In the genomic region with DNA sequence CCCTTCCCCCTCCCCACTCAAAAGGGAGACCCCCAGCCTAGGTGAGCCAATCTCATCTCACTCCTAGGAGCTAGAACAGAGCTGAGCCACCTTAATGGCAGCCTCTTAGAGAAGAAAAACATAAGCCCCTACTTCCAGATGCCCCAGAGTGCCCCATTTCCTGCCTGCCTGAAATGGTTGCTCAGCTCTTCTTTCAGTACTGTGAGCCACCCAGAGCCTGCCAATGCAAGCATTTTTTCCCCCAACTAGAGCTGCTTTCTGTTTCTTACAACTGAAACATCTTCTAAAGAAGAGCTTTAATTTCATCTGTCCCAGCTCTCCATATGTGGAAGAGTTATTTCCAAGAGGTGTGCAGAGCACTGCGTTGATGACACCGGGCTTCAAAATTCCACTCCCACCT, we compare ENCODE assay signal across 36 cellular contexts.
"Had no signal": no experiment of that assay in that cellular context is flagged by ENCODE, and none has a peak within 500 bp of the region (broad histone marks: within the 10 kb centered on the region; RNA-seq: fewer than 3 reads in every experiment).

No MANE protein-coding gene starts in this region.

- H3K27ac ChIP-seq: Peyer's patch, VCaP had no signal

- H3K4me3 ChIP-seq: Peyer's patch had no signal

- H3K4me3 Mint-ChIP-seq: activated B cell treated with CpG ODN at 0.5 μM for 24 hours; activated CD4-positive, alpha-beta memory T cell treated with anti-CD3 and anti-CD28 coated beads, Interleukin-2, amount 10 ng/mL, durations not matched to agents 7 days and 5 days; activated CD8-positive, alpha-beta memory T cell treated with anti-CD3 and anti-CD28 coated beads, Interleukin-2, amount 10 ng/mL, durations not matched to agents 7 days and 5 days; activated naive CD4-positive, alpha-beta T cell treated with anti-CD3 and anti-CD28 coated beads, Interleukin-2, amount 10 ng/mL, durations not matched to agents 7 days and 5 days; activated naive CD8-positive, alpha-beta T cell; activated naive CD8-positive, alpha-beta T cell treated with anti-CD3 and anti-CD28 coated beads, Interleukin-2, amount 50 U/mL, for 24 hours; brain had no signal

- DNase-seq: activated B cell treated with CpG ODN at 0.5 μM for 24 hours; activated CD4-positive, alpha-beta memory T cell treated with anti-CD3 and anti-CD28 coated beads, Interleukin-2, amount 10 ng/mL, durations not matched to agents 7 days and 5 days; activated CD4-positive, alpha-beta T cell treated with anti-CD3 and anti-CD28 coated beads for 48 hours; activated CD4-positive, CD25-positive, alpha-beta regulatory T cell treated with anti-CD3 and anti-CD28 coated beads, Interleukin-2, amount 50 U/mL, for 72 hours; activated CD8-positive, alpha-beta memory T cell treated with anti-CD3 and anti-CD28 coated beads for 24 hours; activated CD8-positive, alpha-beta memory T cell treated with anti-CD3 and anti-CD28 coated beads, Interleukin-2, amount 10 ng/mL, durations not matched to agents 7 days and 5 days; activated CD8-positive, alpha-beta memory T cell treated with anti-CD3 and anti-CD28 coated beads, Interleukin-2, amount 50 U/mL, for 48 hours; activated effector memory CD4-positive, alpha-beta T cell treated with Interleukin-2 at 50 U/mL for 16 hours; activated naive CD4-positive, alpha-beta T cell treated with anti-CD3 and anti-CD28 coated beads, Interleukin-2, amount 10 ng/mL, durations not matched to agents 7 days and 5 days; activated naive CD8-positive, alpha-beta T cell treated with anti-CD3 and anti-CD28 coated beads, Interleukin-2, amount 50 U/mL, for 24 hours; activated T-cell treated with anti-CD3 and anti-CD28 coated beads, Interleukin-2, amount 50 U/mL, for 48 hours; anterior cingulate cortex; caudate nucleus; cerebellar nuclear complex; KG1; NCI-H1105; NCI-H1417 treated with DMSO at 0.1 percent for 48 hours; NCI-H187 treated with DMSO at 0.1 percent for 48 hours; NCI-H2081; NCI-H2171 treated with DMSO at 0.1 percent for 48 hours; NCI-H2227 treated with DMSO at 0.1 percent for 48 hours; NCI-H446; NCI-H510A treated with DMSO at 0.1 percent for 48 hours; NCI-H526 treated with DMSO at 0.1 percent for 48 hours; NCI-H774; NK-92 treated with Interleukin-12 subunit alpha and Interleukin-12 subunit beta, amount 100 ng/mL, for 24 hours; PC-3; Peyer's patch; Right ventricle myocardium superior; SW 1271; T-helper 1 cell; T-helper 2 cell; T-helper 9 cell had no signal

- H3K36me3 ChIP-seq: Peyer's patch had no signal

- H3K27me3 Mint-ChIP-seq: activated CD4-positive, alpha-beta memory T cell treated with anti-CD3 and anti-CD28 coated beads, Interleukin-2, amount 10 ng/mL, durations not matched to agents 7 days and 5 days; activated CD8-positive, alpha-beta memory T cell treated with anti-CD3 and anti-CD28 coated beads, Interleukin-2, amount 10 ng/mL, durations not matched to agents 7 days and 5 days; activated naive CD4-positive, alpha-beta T cell treated with anti-CD3 and anti-CD28 coated beads, Interleukin-2, amount 10 ng/mL, durations not matched to agents 7 days and 5 days; activated naive CD8-positive, alpha-beta T cell; activated naive CD8-positive, alpha-beta T cell treated with anti-CD3 and anti-CD28 coated beads, Interleukin-2, amount 50 U/mL, for 24 hours had no signal

- H3K27ac Mint-ChIP-seq: activated B cell treated with CpG ODN at 0.5 μM for 24 hours; activated CD4-positive, alpha-beta memory T cell treated with anti-CD3 and anti-CD28 coated beads, Interleukin-2, amount 10 ng/mL, durations not matched to agents 7 days and 5 days; activated CD8-positive, alpha-beta memory T cell treated with anti-CD3 and anti-CD28 coated beads, Interleukin-2, amount 10 ng/mL, durations not matched to agents 7 days and 5 days; activated naive CD4-positive, alpha-beta T cell treated with anti-CD3 and anti-CD28 coated beads, Interleukin-2, amount 10 ng/mL, durations not matched to agents 7 days and 5 days; activated naive CD8-positive, alpha-beta T cell; activated naive CD8-positive, alpha-beta T cell treated with anti-CD3 and anti-CD28 coated beads, Interleukin-2, amount 50 U/mL, for 24 hours; brain had no signal

- H3K9me3 Mint-ChIP-seq: activated CD4-positive, alpha-beta memory T cell treated with anti-CD3 and anti-CD28 coated beads, Interleukin-2, amount 10 ng/mL, durations not matched to agents 7 days and 5 days had no signal

- H3K36me3 Mint-ChIP-seq: activated CD8-positive, alpha-beta memory T cell treated with anti-CD3 and anti-CD28 coated beads, Interleukin-2, amount 10 ng/mL, durations not matched to agents 7 days and 5 days; activated naive CD4-positive, alpha-beta T cell treated with anti-CD3 and anti-CD28 coated beads, Interleukin-2, amount 10 ng/mL, durations not matched to agents 7 days and 5 days; activated naive CD8-positive, alpha-beta T cell; brain had no signal

- H3K4me1 Mint-ChIP-seq: activated B cell treated with CpG ODN at 0.5 μM for 24 hours; activated CD4-positive, alpha-beta memory T cell treated with anti-CD3 and anti-CD28 coated beads, Interleukin-2, amount 10 ng/mL, durations not matched to agents 7 days and 5 days; activated CD8-positive, alpha-beta memory T cell treated with anti-CD3 and anti-CD28 coated beads, Interleukin-2, amount 10 ng/mL, durations not matched to agents 7 days and 5 days; activated naive CD4-positive, alpha-beta T cell treated with anti-CD3 and anti-CD28 coated beads, Interleukin-2, amount 10 ng/mL, durations not matched to agents 7 days and 5 days; activated naive CD8-positive, alpha-beta T cell treated with anti-CD3 and anti-CD28 coated beads, Interleukin-2, amount 50 U/mL, for 24 hours had no signal

- H3K27me3 ChIP-seq: Peyer's patch had no signal

- ATAC-seq: activated CD8-positive, alpha-beta memory T cell treated with anti-CD3 and anti-CD28 coated beads, Interleukin-2, amount 10 ng/mL, durations not matched to agents 7 days and 5 days; activated naive CD8-positive, alpha-beta T cell treated with anti-CD3 and anti-CD28 coated beads, Interleukin-2, amount 50 U/mL, for 24 hours; PC-3 had no signal

- H3K4me1 ChIP-seq: Peyer's patch had no signal
